30 cellular contexts compared by ENCODE assay signal in genomic region chr17:35187481-35187880, GRCh38. TPM values are rescaled to one million over a fixed set of nuclear protein-coding genes. Genes with fewer than 3 reads are reported as not detected.
"Had no signal": no experiment of that assay in that cellular context is flagged by ENCODE, and none has a peak within 500 bp of the region (broad histone marks: within the 10 kb centered on the region; RNA-seq: fewer than 3 reads in every experiment).

No MANE protein-coding gene starts in this region.

- H3K4me1 Mint-ChIP-seq: nephron had no signal

- H3K27me3 Mint-ChIP-seq: activated CD4-positive, alpha-beta T cell treated with anti-CD3 and anti-CD28 coated beads for 36 hours; activated naive CD8-positive, alpha-beta T cell; activated T-cell treated with anti-CD3 and anti-CD28 coated beads, Interleukin-2, amount 50 U/mL, for 24 hours had no signal

- H3K4me3 Mint-ChIP-seq: activated CD4-positive, alpha-beta T cell treated with anti-CD3 and anti-CD28 coated beads for 36 hours; activated T-cell treated with anti-CD3 and anti-CD28 coated beads, Interleukin-2, amount 50 U/mL, for 24 hours; nephron had no signal

- H3K4me1 ChIP-seq: gastrocnemius medialis, left lung, right lobe of liver, tibial nerve had no signal

- DNase-seq: activated CD4-positive, alpha-beta T cell treated with anti-CD3 and anti-CD28 coated beads for 36 hours; activated CD4-positive, CD25-positive, alpha-beta regulatory T cell; activated CD8-positive, alpha-beta memory T cell treated with anti-CD3 and anti-CD28 coated beads, Interleukin-2, amount 50 U/mL, for 48 hours; activated gamma-delta T cell; activated T-cell treated with anti-CD3 and anti-CD28 coated beads, Interleukin-2, amount 50 U/mL, for 24 hours; anterior cingulate cortex; effector CD8-positive, alpha-beta T cell; gastrocnemius medialis; glutamatergic neuron; left lung; lower lobe of right lung; mesendoderm; right lobe of liver; stimulated activated CD4-positive, alpha-beta T cell treated with anti-CD3 and anti-CD28 coated beads, Interleukin-2, amount 100 ng/mL, for 48 hours; stimulated activated naive CD4-positive, alpha-beta T cell treated with Interleukin-2 at 50 U/mL for 16 hours had no signal

- H3K27ac ChIP-seq: gastrocnemius medialis, left lung, lower lobe of right lung, right lobe of liver, tibial nerve had no signal

- H3K4me3 ChIP-seq: gastrocnemius medialis, left lung, lower lobe of right lung, right lobe of liver, tibial nerve had no signal

- ATAC-seq: gastrocnemius medialis, left lung, right lobe of liver had no signal

- H3K36me3 ChIP-seq: left lung, lower lobe of right lung, right lobe of liver, tibial nerve had no signal

- H3K9me3 Mint-ChIP-seq: activated T-cell treated with anti-CD3 and anti-CD28 coated beads, Interleukin-2, amount 50 U/mL, for 24 hours; nephron had no signal

- H3K27ac Mint-ChIP-seq: nephron, progenitor cell of endocrine pancreas had no signal

- H3K9me3 ChIP-seq: gastrocnemius medialis, left lung, lower lobe of right lung, right lobe of liver, tibial nerve had no signal

- H3K36me3 Mint-ChIP-seq: activated naive CD8-positive, alpha-beta T cell had no signal

- H3K27me3 ChIP-seq: gastrocnemius medialis, right lobe of liver, tibial nerve had no signal

RNA-seq across cellular contexts. Expression of gene SLC35G3, which starts 6.7 kb away (rescaled TPM):
- total RNA-seq: activated CD4-positive, alpha-beta T cell treated with anti-CD3 and anti-CD28 coated beads for 36 hours; bronchial epithelial cell; dermis blood vessel endothelial cell; epithelial cell of proximal tubule; gastrocnemius medialis; left lung; lower lobe of right lung; mononuclear cell; osteoblast; progenitor cell of endocrine pancreas; renal cortical epithelial cell; right lobe of liver; skeletal muscle tissue; T-helper 1 cell treated with Interleukin-12 subunit alpha and Interleukin-12 subunit beta and Interleukin-4 antibody, amounts not matched to agents 30 ng/mL and 1 ng/mL, for 36 hours; temporal lobe; tibial nerve; urinary bladder had no signal
- polyA plus RNA-seq: adipose tissue, urinary bladder had no signal

RNA-seq across cellular contexts. Expression of gene UNC45B, which starts 39.9 kb away (rescaled TPM):
- total RNA-seq: bronchial epithelial cell, dermis blood vessel endothelial cell, epithelial cell of proximal tubule, osteoblast, progenitor cell of endocrine pancreas, renal cortical epithelial cell, temporal lobe, tibial nerve had no signal
